In the genomic region with DNA sequence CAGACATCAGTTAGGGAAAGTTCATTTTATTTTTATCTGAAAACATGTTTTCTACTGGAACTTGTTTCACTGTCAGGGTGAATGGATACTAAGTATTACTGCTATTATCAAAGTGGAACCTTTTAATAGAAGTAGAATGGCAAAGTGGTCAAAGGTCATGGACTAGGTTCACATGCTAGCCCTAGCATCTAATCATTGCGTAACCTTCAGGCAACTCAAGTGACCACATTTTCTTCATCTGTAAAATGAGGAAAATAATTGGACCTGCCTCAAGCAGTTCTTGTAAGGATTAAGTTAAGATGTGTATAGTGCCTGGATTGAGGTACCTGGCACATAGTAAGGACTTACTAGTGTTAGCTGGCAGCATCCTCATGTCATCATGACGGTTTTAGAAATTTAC, we compare ENCODE assay signal across 31 cellular contexts.
"Had no signal": no experiment of that assay in that cellular context is flagged by ENCODE, and none has a peak within 500 bp of the region (broad histone marks: within the 10 kb centered on the region; RNA-seq: fewer than 3 reads in every experiment).

No MANE protein-coding gene starts in this region.

- DNase-seq: activated CD4-positive, alpha-beta memory T cell treated with anti-CD3 and anti-CD28 coated beads for 36 hours; activated CD4-positive, alpha-beta T cell treated with anti-CD3 and anti-CD28 coated beads for 36 hours; activated CD4-positive, alpha-beta T cell treated with anti-CD3 and anti-CD28 coated beads, Interleukin-2, amount 10 ng/mL, durations not matched to agents 24 days and 14 days; activated CD4-positive, CD25-positive, alpha-beta regulatory T cell; activated CD4-positive, CD25-positive, alpha-beta regulatory T cell treated with anti-CD3 and anti-CD28 coated beads, Interleukin-2, amount 50 U/mL, for 72 hours; activated CD8-positive, alpha-beta memory T cell treated with anti-CD3 and anti-CD28 coated beads, Interleukin-2, amount 10 ng/mL, durations not matched to agents 7 days and 5 days; activated CD8-positive, alpha-beta memory T cell treated with anti-CD3 and anti-CD28 coated beads, Interleukin-2, amount 50 U/mL, for 4 hours; activated CD8-positive, alpha-beta T cell treated with anti-CD3 and anti-CD28 coated beads, Interleukin-2, amount 10 ng/mL, durations not matched to agents 7 days and 5 days; activated gamma-delta T cell; activated naive CD4-positive, alpha-beta T cell; activated naive CD4-positive, alpha-beta T cell treated with anti-CD3 and anti-CD28 coated beads, Interleukin-2, amount 10 ng/mL, durations not matched to agents 7 days and 5 days; activated naive CD8-positive, alpha-beta T cell treated with anti-CD3 and anti-CD28 coated beads, Interleukin-2, amount 10 ng/mL, durations not matched to agents 7 days and 5 days; activated T-cell treated with anti-CD3 and anti-CD28 coated beads, Interleukin-2, amount 50 U/mL, for 1 hour; activated T-cell treated with anti-CD3 and anti-CD28 coated beads, Interleukin-2, amount 50 U/mL, for 72 hours; amniotic stem cell; anterior cingulate cortex; brain microvascular endothelial cell; cortex of kidney; dermis blood vessel endothelial cell; effector CD4-positive, alpha-beta T cell; effector memory CD8-positive, alpha-beta T cell; erythroblast; foreskin keratinocyte; gastrocnemius medialis; glutamatergic neuron; heart left ventricle; T-helper 17 cell; T1000 had no signal

- H3K27me3 ChIP-seq: brain microvascular endothelial cell, esophagus muscularis mucosa, foreskin keratinocyte, gastrocnemius medialis, heart left ventricle had no signal

- ATAC-seq: activated CD4-positive, alpha-beta T cell treated with anti-CD3 and anti-CD28 coated beads for 36 hours; activated CD8-positive, alpha-beta memory T cell treated with anti-CD3 and anti-CD28 coated beads, Interleukin-2, amount 10 ng/mL, durations not matched to agents 7 days and 5 days; activated CD8-positive, alpha-beta T cell treated with anti-CD3 and anti-CD28 coated beads, Interleukin-2, amount 10 ng/mL, durations not matched to agents 7 days and 5 days; activated naive CD4-positive, alpha-beta T cell treated with anti-CD3 and anti-CD28 coated beads, Interleukin-2, amount 50 U/mL, for 72 hours; activated T-cell treated with anti-CD3 and anti-CD28 coated beads, Interleukin-2, amount 50 U/mL, for 72 hours; effector memory CD8-positive, alpha-beta T cell; foreskin keratinocyte; gastrocnemius medialis; heart left ventricle; T-helper 17 cell had no signal

- H3K27ac ChIP-seq: brain microvascular endothelial cell, esophagus muscularis mucosa, foreskin keratinocyte, gastrocnemius medialis, heart left ventricle had no signal

- FAIRE-seq: bronchial epithelial cell had no signal

- H3K4me3 ChIP-seq: esophagus muscularis mucosa, gastrocnemius medialis, heart left ventricle had no signal
